In the genomic region with DNA sequence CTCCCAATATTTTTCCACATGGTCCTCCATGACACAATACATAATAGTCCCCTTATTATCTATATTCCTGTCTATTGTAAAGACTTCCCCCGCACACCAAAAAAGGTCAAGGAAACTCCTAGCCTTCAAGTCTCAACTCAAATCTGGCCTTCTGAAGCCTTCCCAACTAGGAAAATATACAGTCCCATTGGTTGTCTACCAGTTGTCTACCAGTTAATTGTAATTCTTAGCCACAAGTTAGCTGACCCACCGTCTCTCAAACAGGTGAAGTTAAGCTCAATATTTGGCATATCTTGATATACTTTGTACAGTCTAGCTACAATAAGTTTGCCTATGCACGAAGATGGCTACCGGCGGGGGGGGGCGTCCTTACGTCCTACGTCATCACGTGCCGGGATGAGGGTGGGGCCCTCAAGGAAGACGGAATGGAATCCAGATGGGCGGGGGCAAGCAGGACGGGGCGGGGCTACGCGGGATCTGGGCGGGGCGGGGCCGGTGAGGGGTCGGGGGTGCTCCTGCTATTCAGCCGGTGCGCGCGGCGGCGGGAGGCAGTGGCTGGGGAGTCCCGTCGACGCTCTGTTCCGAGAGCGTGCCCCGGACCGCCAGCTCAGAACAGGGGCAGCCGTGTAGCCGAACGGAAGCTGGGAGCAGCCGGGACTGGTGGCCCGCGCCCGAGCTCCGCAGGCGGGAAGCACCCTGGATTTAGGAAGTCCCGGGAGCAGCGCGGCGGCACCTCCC, we compare ENCODE assay signal across 8 cellular contexts. TPM values are rescaled to one million over a fixed set of nuclear protein-coding genes. Genes with fewer than 3 reads are reported as not detected.
DNase-seq lines count a peak whose midpoint lies in the region; ATAC-seq and TF ChIP-seq lines count a peak whose summit lies in the region.

AHR (plus strand) TSS at position 551 of the 738 bp plus-strand sequence. CDS start 613 bp downstream, outside the sequence.

- in situ Hi-C loops in SK-MEL-5 (cut with HindIII; ENCODE audit: low pct_unique_long_range_greater_than_20kb, low sequenced_read_pairs), result no loop called here

- intact Hi-C loops in activated naive CD4-positive, alpha-beta T cell treated with anti-CD3 and anti-CD28 coated beads for 36 hours (cut with micrococcal nuclease), result loop anchor here (1.0 to 5.0 kb wide), 11 partner anchors 23 to 876 kb away; partner anchors contain the start of genes BZW2, CRPPA and SNX13

- TF ChIP-seq POLR2A in gastroesophageal sphincter (IDR thresholded peaks at IDR 0.05), result peak; percentile 93 to 94

- DNase-seq in DMS79 treated with DMSO at 0.1 percent for 48 hours (lab: John Stamatoyannopoulos, UW) (peak; percentile 70), SK-MEL-5 (ENCODE audit: low read depth, low spot score) (peak; percentile 95), non-pigmented ciliary epithelial cell (ENCODE audit: low read depth) (peak; percentile 71), superior temporal gyrus (ENCODE audit: extremely low spot score) (peak; percentile 93)
- peak; percentile 97 for DNase-seq in activated naive CD4-positive, alpha-beta T cell treated with anti-CD3 and anti-CD28 coated beads for 36 hours

- ATAC-seq in GM21717 (IDR thresholded peaks at IDR 0.05; ENCODE audit: unreplicated experiment) (peak; percentile 60), gastroesophageal sphincter (peak; percentile 93)

- H3K79me2 ChIP-seq in KMS-11 (ENCODE audit: insufficient read depth, low read depth), result peaks cover 42% of the 10 kb centered on the region

- peak within 1 kb of the TSS; percentile 91 for H3K4me2 ChIP-seq in KMS-11

- peaks cover 27% of the 10 kb centered on the region for H3K4me1 ChIP-seq in KMS-11 (ENCODE audit: low read depth, poor library complexity, severe bottlenecking)
- peaks cover 0 to 16% (median 0%) of the 10 kb centered on the region in 3 donors for H3K4me1 ChIP-seq in gastroesophageal sphincter

- no peaks in the 10 kb centered on the region for H3K9me3 ChIP-seq in gastroesophageal sphincter

- no peak within 1 kb of the TSS for H3K4me3 ChIP-seq in KMS-11 (IDR thresholded peaks at IDR 0.05; ENCODE audit: insufficient read depth, low read depth, low read length)
- peak within 1 kb of the TSS; percentile 65 to 88 for H3K4me3 ChIP-seq in gastroesophageal sphincter

- H3K27me3 ChIP-seq in KMS-11 (ENCODE audit: insufficient read depth, low read depth) (no peaks in the 10 kb centered on the region), gastroesophageal sphincter (no peaks in the 10 kb centered on the region)

- no peaks in the 10 kb centered on the region for H4K20me1 ChIP-seq in KMS-11 (ENCODE audit: insufficient read depth)

- no peak for TF ChIP-seq CTCF in KMS-11 (conservative IDR thresholded peaks at IDR 0.05; ENCODE audit: low read depth, low read length)
- no peak for TF ChIP-seq CTCF in gastroesophageal sphincter (IDR thresholded peaks at IDR 0.05)

- CTCF ChIA-PET in activated naive CD4-positive, alpha-beta T cell treated with anti-CD3 and anti-CD28 coated beads for 36 hours (lab: Charles Lee), result interaction anchor here (0.7 to 0.8 kb wide), 2 partner anchors 9 to 292 kb away, joined by 3 read pairs; no protein-coding TSS in a partner anchor

- H3K36me3 ChIP-seq in KMS-11 (ENCODE audit: insufficient read depth) (no peaks in the 10 kb centered on the region), gastroesophageal sphincter (no peaks in the 10 kb centered on the region)

- no peak for TF ChIP-seq EP300 in gastroesophageal sphincter (IDR thresholded peaks at IDR 0.05)

- H3K27ac ChIP-seq in KMS-11, result peak within 1 kb of the TSS; percentile 68
- peak within 1 kb of the TSS; percentile 73 to 96 (median 93) for H3K27ac ChIP-seq in gastroesophageal sphincter

- peaks cover 3% of the 10 kb centered on the region for H3K36me3 Mint-ChIP-seq in activated naive CD4-positive, alpha-beta T cell treated with anti-CD3 and anti-CD28 coated beads for 36 hours (ENCODE audit: low read depth)

- peak within 1 kb of the TSS; percentile 68 for H3K9ac ChIP-seq in KMS-11

- no peaks in the 10 kb centered on the region for H3K27me3 Mint-ChIP-seq in activated naive CD4-positive, alpha-beta T cell treated with anti-CD3 and anti-CD28 coated beads for 36 hours (ENCODE audit: low read depth)

- H3K4me3 Mint-ChIP-seq in activated naive CD4-positive, alpha-beta T cell treated with anti-CD3 and anti-CD28 coated beads for 36 hours, result peak within 1 kb of the TSS; percentile 92

- peak within 1 kb of the TSS; percentile 98 for H2AFZ ChIP-seq in KMS-11 (ENCODE audit: low read depth)

- 14 to 88% methylated on average over 1 to 9 of the region's 46 CpGs for WGBS in gastroesophageal sphincter (ENCODE audit: low coverage in 1 of 2), 2 donors

- H3K9me3 Mint-ChIP-seq in activated naive CD4-positive, alpha-beta T cell treated with anti-CD3 and anti-CD28 coated beads for 36 hours, result peaks cover 2% of the 10 kb centered on the region

- peak within 1 kb of the TSS; percentile 91 for H3K27ac Mint-ChIP-seq in activated naive CD4-positive, alpha-beta T cell treated with anti-CD3 and anti-CD28 coated beads for 36 hours

- H3K4me1 Mint-ChIP-seq in activated naive CD4-positive, alpha-beta T cell treated with anti-CD3 and anti-CD28 coated beads for 36 hours (ENCODE audit: low read depth), result peaks cover 24% of the 10 kb centered on the region

RNA-seq across cellular contexts. Expression of gene AHR, which starts in this region (rescaled TPM):
- 96.1 and 106 TPM in 2 replicates for total RNA-seq in SK-MEL-5 (2014; rRNA removed; shearing (Covaris generic))
- polyA plus RNA-seq in SK-MEL-5 (2015; cell fraction: cytosol; rRNA removed), result 36.4 and 51.7 TPM in 2 replicates
- polyA plus RNA-seq in SK-MEL-5 (2015; cell fraction: nucleus; rRNA removed), result 44.8 and 76.3 TPM in 2 replicates
- total RNA-seq in activated naive CD4-positive, alpha-beta T cell treated with anti-CD3 and anti-CD28 coated beads for 36 hours, result 10 to 100 TPM; 24.5 to 27.5 TPM
- 100 to 1,000 TPM in 2 of 4 donors, 10 to 100 TPM in 2; 52.1 to 105 (median 83.9) TPM for total RNA-seq in gastroesophageal sphincter
